Comparison of ENCODE assay signal across 24 cellular contexts in the genomic region with DNA sequence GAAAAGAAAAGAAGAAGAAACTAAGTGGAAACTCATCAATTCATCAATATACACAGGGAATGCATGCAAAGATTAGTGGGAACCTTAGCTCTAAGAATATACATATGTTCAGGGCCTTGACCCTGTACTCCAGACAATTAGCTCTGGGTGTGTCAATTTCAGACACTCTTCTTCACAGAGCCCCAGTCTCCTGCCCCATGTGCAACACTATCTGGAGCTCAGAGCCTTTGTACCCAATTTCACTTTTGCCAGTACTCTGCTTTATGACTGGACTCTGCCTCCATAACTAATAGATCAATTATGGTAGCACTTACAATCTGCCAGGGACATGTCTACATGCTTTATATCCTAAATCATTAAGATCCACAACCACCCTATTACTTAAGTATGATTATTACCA.
"Had no signal": no experiment of that assay in that cellular context is flagged by ENCODE, and none has a peak within 500 bp of the region (broad histone marks: within the 10 kb centered on the region; RNA-seq: fewer than 3 reads in every experiment).

No MANE protein-coding gene starts in this region.

- H3K4me3 ChIP-seq: MG63 had no signal

- H3K9me3 ChIP-seq: MG63, SK-N-SH had no signal

- ATAC-seq: HepG2, Panc1, PC-3 had no signal

- H3K36me3 ChIP-seq: MG63 had no signal

- H3K27ac ChIP-seq: RWPE1 had no signal

- DNase-seq: IMR-90, Karpas-422, KG1, MG63, NCI-H1092, NCI-H1105 treated with DMSO at 0.1 percent for 48 hours, NCI-H1417 treated with DMSO at 0.1 percent for 48 hours, NCI-H146, NCI-H1694 treated with DMSO at 0.1 percent for 48 hours, NCI-H1930, NCI-H2081 treated with DMSO at 0.1 percent for 48 hours, NCI-H2171, NCI-H226, NCI-H446, NCI-H510A, NCI-H524 treated with DMSO at 0.1 percent for 48 hours, NCI-H69, NCI-H774, PC-3, SHP77, SK-N-SH had no signal

- H3K27me3 ChIP-seq: MG63 had no signal
